ENCODE assay signal across 27 cellular contexts in genomic region chr7:83808982-83809381, GRCh38.
"Had no signal": no experiment of that assay in that cellular context is flagged by ENCODE, and none has a peak within 500 bp of the region (broad histone marks: within the 10 kb centered on the region; RNA-seq: fewer than 3 reads in every experiment).

No MANE protein-coding gene starts in this region.

- H3K27ac ChIP-seq: stomach, suprapubic skin, testis, thoracic aorta, thyroid gland, tibial artery, tibial nerve, transverse colon, upper lobe of left lung, upper lobe of right lung, uterus, vagina had no signal

- ATAC-seq: stimulated activated effector memory CD8-positive, alpha-beta T cell treated with anti-CD3 and anti-CD28 coated beads, Interleukin-12 subunit alpha, Interleukin-12 subunit beta, amount 100 ng/mL, for 72 hours; stimulated activated memory B cell treated with anti-CD40 and anti-IgM and Interleukin-4, amounts not matched to agents 10 μg/mL and 1 μg/mL and 100 μg/mL, for 72 hours; stimulated activated naive B cell treated with anti-CD40 and anti-IgM and Interleukin-4, amounts not matched to agents 10 μg/mL and 1 μg/mL and 100 μg/mL, for 72 hours; stimulated activated naive CD8-positive, alpha-beta T cell treated with anti-CD3 and anti-CD28 coated beads, Interleukin-15, amount 100 ng/mL, for 72 hours; stimulated activated naive CD8-positive, alpha-beta T cell treated with anti-CD3 and anti-CD28 coated beads, Interleukin-15, Interleukin-2, amounts not matched to agents 100 U/mL and 50 U/mL, for 24 hours; upper lobe of right lung had no signal

- H3K9me3 ChIP-seq: suprapubic skin, testis, thoracic aorta, thyroid gland, tibial artery, upper lobe of left lung, upper lobe of right lung, uterus, vagina had no signal

- H3K4me1 ChIP-seq: stomach, suprapubic skin, testis, thyroid gland, tibial artery, tibial nerve, transverse colon, upper lobe of left lung, upper lobe of right lung, uterus, vagina had no signal

- H3K27me3 ChIP-seq: stomach, suprapubic skin, testis, thyroid gland, tibial artery, tibial nerve, transverse colon, upper lobe of left lung, upper lobe of right lung, uterus, vagina had no signal

- FAIRE-seq: urothelium cell line had no signal

- DNase-seq: stimulated activated CD4-positive, alpha-beta T cell treated with anti-CD3 and anti-CD28 coated beads, Interleukin-2, amount 100 ng/mL, for 48 hours; stimulated activated CD4-positive, alpha-beta T cell treated with anti-CD3 and anti-CD28 coated beads, Interleukin-4, amount 100 ng/mL, for 1 hour; stimulated activated CD4-positive, alpha-beta T cell treated with anti-CD3 and anti-CD28 coated beads, Interleukin-4, amount 100 ng/mL, for 24 hours; stimulated activated CD4-positive, alpha-beta T cell treated with anti-CD3 and anti-CD28 coated beads, Interleukin-4, amount 100 ng/mL, for 4 hours; stimulated activated CD8-positive, alpha-beta memory T cell treated with anti-CD3 and anti-CD28 coated beads, Interleukin-4, amount 100 ng/mL, for 48 hours; stimulated activated naive B cell treated with anti-CD40 and anti-IgM and Interleukin-4, amounts not matched to agents 10 μg/mL and 1 μg/mL and 100 μg/mL, for 72 hours; stimulated activated naive CD4-positive, alpha-beta T cell; stimulated activated naive CD4-positive, alpha-beta T cell treated with Interleukin-2 at 50 U/mL for 16 hours; stimulated activated naive CD8-positive, alpha-beta T cell treated with anti-CD3 and anti-CD28 coated beads, Interleukin-15, amount 100 ng/mL, for 72 hours; stimulated activated naive CD8-positive, alpha-beta T cell treated with anti-CD3 and anti-CD28 coated beads, Interleukin-15, Interleukin-2, amounts not matched to agents 100 U/mL and 50 U/mL, for 24 hours; stomach; substantia nigra; testis; thyroid gland; tibial artery; transverse colon; trophoblast cell; upper lobe of left lung; upper lobe of right lung; uterus had no signal

- H3K36me3 ChIP-seq: stomach, suprapubic skin, thoracic aorta, thyroid gland, tibial artery, tibial nerve, transverse colon, upper lobe of left lung, upper lobe of right lung, uterus, vagina had no signal

- H3K4me3 ChIP-seq: stomach, suprapubic skin, testis, thoracic aorta, thyroid gland, tibial artery, tibial nerve, transverse colon, upper lobe of left lung, upper lobe of right lung, uterus, vagina had no signal
